In genomic region chr12:31896514-31897039, GRCh38 we compare ENCODE assay signal across 8 cellular contexts.
DNase-seq lines count a peak whose midpoint lies in the region; ATAC-seq and TF ChIP-seq lines count a peak whose summit lies in the region.

No MANE protein-coding gene starts in this region.

- H3K9me3 Mint-ChIP-seq in CD4-positive, alpha-beta T cell: peaks cover 22% of the 10 kb centered on the region
- peaks cover 45% of the 10 kb centered on the region for H3K9me3 Mint-ChIP-seq in activated CD8-positive, alpha-beta T cell treated with anti-CD3 and anti-CD28 coated beads for 36 hours

- TF ChIP-seq CTCF in CD4-positive, alpha-beta T cell (IDR thresholded peaks at IDR 0.05): no peak
- TF ChIP-seq CTCF in activated CD8-positive, alpha-beta T cell treated with anti-CD3 and anti-CD28 coated beads for 36 hours (IDR thresholded peaks at IDR 0.05): no peak
- TF ChIP-seq CTCF in fibroblast of lung (conservative IDR thresholded peaks at IDR 0.05 in 1 of 2, IDR thresholded peaks at IDR 0.05 in 1 of 2; ENCODE audit: low read depth in 1 of 2, low read length in 2 of 2): no peak

- peaks cover 61% of the 10 kb centered on the region for H3K36me3 Mint-ChIP-seq in CD4-positive, alpha-beta T cell (ENCODE audit: low read depth)
- peaks cover 68% of the 10 kb centered on the region for H3K36me3 Mint-ChIP-seq in activated CD8-positive, alpha-beta T cell treated with anti-CD3 and anti-CD28 coated beads for 36 hours (ENCODE audit: low read depth)

- H3K4me3 Mint-ChIP-seq in CD4-positive, alpha-beta T cell: peak overlapping the region; percentile 74
- peak overlapping the region; percentile 43 for H3K4me3 Mint-ChIP-seq in activated CD8-positive, alpha-beta T cell treated with anti-CD3 and anti-CD28 coated beads for 36 hours

- H3K9me3 ChIP-seq in CD4-positive, alpha-beta T cell (ENCODE audit: control insufficient read depth, low read length): peaks cover 74% of the 10 kb centered on the region
- no peaks in the 10 kb centered on the region for H3K9me3 ChIP-seq in fibroblast of lung (ENCODE audit: control insufficient read depth, insufficient read depth, low read depth, low read length)

- H3K4me3 ChIP-seq in Jurkat, Clone E6-1 (ENCODE audit: low read length): no peak overlapping the region
- no peak overlapping the region for H3K4me3 ChIP-seq in fibroblast of lung (replicated peaks in 1 of 4; ENCODE audit: control extremely low read depth in 1 of 4, insufficient read depth in 1 of 4, low read depth in 3 of 4, low read length in 4 of 4)

- peak; percentile 96 for ATAC-seq in CD4-positive, alpha-beta T cell (ENCODE audit: poor library complexity)
- peak; percentile 97 for ATAC-seq in GM21515 (IDR thresholded peaks at IDR 0.05; ENCODE audit: unreplicated experiment)
- peak; percentile 94 for ATAC-seq in activated CD8-positive, alpha-beta T cell treated with anti-CD3 and anti-CD28 coated beads for 36 hours

- H3K36me3 ChIP-seq in fibroblast of lung (ENCODE audit: control insufficient read depth, insufficient read depth, low read length): no peaks in the 10 kb centered on the region

- peak; percentile 63 to 88 (median 72) for DNase-seq in CD4-positive, alpha-beta T cell
- DNase-seq in Jurkat, Clone E6-1 (ENCODE audit: low read depth, low spot score): peak; percentile 100
- peak; percentile 94 for DNase-seq in activated CD8-positive, alpha-beta T cell treated with anti-CD3 and anti-CD28 coated beads for 36 hours
- DNase-seq in fibroblast of lung (ENCODE audit: low read depth in 2 of 2) (peak; percentile 68 to 96), NCI-H1092 (lab: John Stamatoyannopoulos, UW) (no peak), LoVo (ENCODE audit: low spot score) (no peak)
- peak; percentile 88 for DNase-seq in stimulated activated CD4-positive, alpha-beta T cell treated with anti-CD3 and anti-CD28 coated beads, Interleukin-2, amount 100 ng/mL, for 4 hours (ENCODE audit: low read depth)

- POLR2A ChIA-PET in CD4-positive, alpha-beta T cell (lab: Charles Lee): interaction anchor here (0.5 to 3.6 kb wide), 35 partner anchors 10 to 570 kb away, joined by 3 to 99 read pairs (median 5); partner anchors contain the start of genes AMN1, ETFBKMT, RESF1 and SINHCAF
- POLR2A ChIA-PET in activated CD8-positive, alpha-beta T cell treated with anti-CD3 and anti-CD28 coated beads for 36 hours (lab: Charles Lee): interaction anchor here (0.6 to 2.2 kb wide), 14 partner anchors 10 to 168 kb away, joined by 3 to 10 read pairs (median 4); partner anchors contain the start of genes AMN1 and RESF1

- no peak overlapping the region for H3K4me2 ChIP-seq in fibroblast of lung (ENCODE audit: extremely low read depth, insufficient read depth, low read length)

- H2AFZ ChIP-seq in fibroblast of lung (ENCODE audit: low read length): no peak overlapping the region

- intact Hi-C loops in CD4-positive, alpha-beta T cell (cut with DNase I, micrococcal nuclease): loop anchor here (1.0 to 10.0 kb wide), 8 partner anchors 21 to 570 kb away; partner anchors contain the start of genes RESF1 (in 2 of the 2), AMN1 (in 1 of the 2), ETFBKMT (in 1 of the 2) and SINHCAF (in 1 of the 2)
- intact Hi-C loops in activated CD8-positive, alpha-beta T cell treated with anti-CD3 and anti-CD28 coated beads for 36 hours (cut with micrococcal nuclease): loop anchor here (2.0 to 10.0 kb wide), 5 partner anchors 68 to 238 kb away; partner anchors contain the start of genes AMN1 and ETFBKMT

- no peaks in the 10 kb centered on the region for H4K20me1 ChIP-seq in fibroblast of lung (ENCODE audit: control insufficient read depth, extremely low read depth, insufficient read depth, low read length)

- H3K27me3 Mint-ChIP-seq in CD4-positive, alpha-beta T cell: no peaks in the 10 kb centered on the region
- H3K27me3 Mint-ChIP-seq in activated CD8-positive, alpha-beta T cell treated with anti-CD3 and anti-CD28 coated beads for 36 hours: no peaks in the 10 kb centered on the region

- H3K27ac Mint-ChIP-seq in CD4-positive, alpha-beta T cell: peak overlapping the region; percentile 93
- H3K27ac Mint-ChIP-seq in activated CD8-positive, alpha-beta T cell treated with anti-CD3 and anti-CD28 coated beads for 36 hours: peak overlapping the region; percentile 98

- no peaks in the 10 kb centered on the region for H3K27me3 ChIP-seq in CD4-positive, alpha-beta T cell (ENCODE audit: control insufficient read depth, insufficient read depth, low read length)
- no peaks in the 10 kb centered on the region for H3K27me3 ChIP-seq in fibroblast of lung (ENCODE audit: control insufficient read depth, insufficient read depth, low read length)

- peaks cover 47% of the 10 kb centered on the region for H3K4me1 Mint-ChIP-seq in CD4-positive, alpha-beta T cell (ENCODE audit: low read depth)
- H3K4me1 Mint-ChIP-seq in activated CD8-positive, alpha-beta T cell treated with anti-CD3 and anti-CD28 coated beads for 36 hours (ENCODE audit: low read depth): peaks cover 49% of the 10 kb centered on the region

- H3K9ac ChIP-seq in fibroblast of lung (ENCODE audit: insufficient read depth, low read length): no peak overlapping the region

- CTCF ChIA-PET in CD4-positive, alpha-beta T cell (lab: Charles Lee): interaction anchor here (0.5 to 1.8 kb wide), 4 partner anchors 63 to 244 kb away, joined by 3 to 6 read pairs (median 3); partner anchors contain the start of genes AMN1 and RESF1
- CTCF ChIA-PET in activated CD8-positive, alpha-beta T cell treated with anti-CD3 and anti-CD28 coated beads for 36 hours (lab: Charles Lee): interaction anchor here (0.7 to 1.4 kb wide), 3 partner anchors 19 to 214 kb away, joined by 3 read pairs; no protein-coding TSS in a partner anchor

- H3K27ac ChIP-seq in CD4-positive, alpha-beta T cell (ENCODE audit: low read depth, low read length): peak overlapping the region; percentile 82
- H3K27ac ChIP-seq in fibroblast of lung (ENCODE audit: insufficient read depth, low read length): no peak overlapping the region

- no peaks in the 10 kb centered on the region for H3K79me2 ChIP-seq in fibroblast of lung (ENCODE audit: control insufficient read depth, insufficient read depth, low read length)

- H3K4me1 ChIP-seq in fibroblast of lung (ENCODE audit: control insufficient read depth, extremely low read depth, insufficient read depth, low read length): no peaks in the 10 kb centered on the region

Comparison
In these comparisons a context has a peak if more than half of its experiments do, and no peak if none do; other contexts are left out.
1. DNase-seq: peak in CD4-positive, alpha-beta T cell (10 of 10), Jurkat, Clone E6-1 (single experiment), activated CD8-positive, alpha-beta T cell treated with anti-CD3 and anti-CD28 coated beads for 36 hours (single experiment), fibroblast of lung (2 of 2) and stimulated activated CD4-positive, alpha-beta T cell treated with anti-CD3 and anti-CD28 coated beads, Interleukin-2, amount 100 ng/mL, for 4 hours (single experiment); none in NCI-H1092 (single experiment) and LoVo (single experiment).
2. Peak in every context shown above with its lines, with median percentiles within 50 percentile points of each other: ATAC-seq.